In genomic region chr10:74006269-74006668, GRCh38 we compare ENCODE assay signal across 18 cellular contexts. TPM values are rescaled to one million over a fixed set of nuclear protein-coding genes. Genes with fewer than 3 reads are reported as not detected.
DNase-seq lines count a peak whose midpoint lies in the region; ATAC-seq and TF ChIP-seq lines count a peak whose summit lies in the region.
"Had no signal": no experiment of that assay in that cellular context is flagged by ENCODE, and none has a peak within 500 bp of the region (broad histone marks: within the 10 kb centered on the region; RNA-seq: fewer than 3 reads in every experiment).

No MANE protein-coding gene starts in this region.

- peaks cover 81% of the 10 kb centered on the region for H3F3A ChIP-seq in SK-N-SH (replicated peaks; ENCODE audit: insufficient read depth)
- peaks cover 46% of the 10 kb centered on the region for H3F3A ChIP-seq in smooth muscle cell (ENCODE audit: low read depth)

- ATAC-seq in SK-N-SH treated with all-trans-retinoic acid at 6 μM for 48 hours (no peak), left lobe of liver (peak; percentile 82)
- ATAC-seq: CD8-positive, alpha-beta T cell had no signal

- TF ChIP-seq EP300 in SK-N-SH (IDR thresholded peaks at IDR 0.05; ENCODE audit: borderline replicate concordance in 1 of 2, low read depth in 1 of 2, low read length in 1 of 2) = no peak

- H3K4me1 Mint-ChIP-seq in activated naive CD4-positive, alpha-beta T cell treated with anti-CD3 and anti-CD28 coated beads for 36 hours (ENCODE audit: low read depth) = peaks cover 22% of the 10 kb centered on the region

- H3K9ac ChIP-seq in SK-N-SH (no peak overlapping the region), smooth muscle cell (ENCODE audit: low read depth) (no peak overlapping the region)

- H3K27ac ChIP-seq in SK-N-SH (ENCODE audit: low read depth in 2 of 2, low read length in 1 of 2) (peak overlapping the region; percentile 12 to 93; a peak in 1 of 4 replicates), OCI-LY7 (ENCODE audit: low read depth, low read length, poor library complexity, severe bottlenecking) (peak overlapping the region; percentile 38), smooth muscle cell (ENCODE audit: low read depth) (peak overlapping the region; percentile 14)
- H3K27ac ChIP-seq: 22Rv1, PC-9 had no signal

- H3K36me3 ChIP-seq in SK-N-SH (replicated peaks in 1 of 2; ENCODE audit: control insufficient read depth in 1 of 2, insufficient read depth in 2 of 2, low read length in 1 of 2) (peaks cover 2 to 38% of the 10 kb centered on the region in 2 experiments), OCI-LY7 (ENCODE audit: insufficient read depth, low read length) (no peaks in the 10 kb centered on the region), smooth muscle cell (ENCODE audit: low read depth) (no peaks in the 10 kb centered on the region)
- H3K36me3 ChIP-seq: BE2C had no signal

- TF ChIP-seq CTCF in SK-N-SH (IDR thresholded peaks at IDR 0.05) (no peak), OCI-LY7 (conservative IDR thresholded peaks at IDR 0.05; ENCODE audit: low read length) (no peak), smooth muscle cell (IDR thresholded peaks at IDR 0.05; ENCODE audit: borderline replicate concordance, insufficient read depth, poor library complexity, severe bottlenecking) (no peak)

- WGBS in SK-N-SH (ENCODE audit: low lambda C conversion rate) = 94% methylated on average over 1 of the region's 1 CpG
- WGBS in smooth muscle cell (ENCODE audit: low lambda C conversion rate) = 92% methylated on average over 1 of the region's 1 CpG

- H3K79me2 ChIP-seq in SK-N-SH (ENCODE audit: insufficient read depth) (peaks cover 97% of the 10 kb centered on the region), OCI-LY7 (ENCODE audit: insufficient read depth, low read depth, low read length) (peaks cover 57% of the 10 kb centered on the region), smooth muscle cell (ENCODE audit: low read depth) (peaks cover 100% of the 10 kb centered on the region)

- CTCF ChIA-PET in SK-N-SH (lab: Yijun Ruan, JAX) = interaction anchor here (0.9 kb wide), 1 partner anchor 109 kb away, joined by 3 read pairs; no protein-coding TSS in a partner anchor
- CTCF ChIA-PET in OCI-LY7 (lab: Charles Lee; ENCODE audit: unreplicated experiment) = interaction anchor here (1.2 kb wide), 1 partner anchor 11 kb away, joined by 4 read pairs; no protein-coding TSS in a partner anchor
- CTCF ChIA-PET in activated naive CD4-positive, alpha-beta T cell treated with anti-CD3 and anti-CD28 coated beads for 36 hours (lab: Charles Lee) = no interaction called here

- no peaks in the 10 kb centered on the region for H3K27me3 Mint-ChIP-seq in activated naive CD4-positive, alpha-beta T cell treated with anti-CD3 and anti-CD28 coated beads for 36 hours (ENCODE audit: low read depth)

- BruUV-seq in OCI-LY7 (replicated peaks; lab: Mats Ljungman, UMichigan) = no TSS peak

- POLR2A ChIA-PET in SK-N-SH (lab: Yijun Ruan, JAX) = no interaction called here
- POLR2A ChIA-PET in OCI-LY7 (lab: Charles Lee) = interaction anchor here (0.6 to 1.0 kb wide), 2 partner anchors 11 to 175 kb away, joined by 3 to 7 read pairs; no protein-coding TSS in a partner anchor

- intact Hi-C loops in OCI-LY7 (cut with micrococcal nuclease; ENCODE audit: unreplicated experiment) = no loop called here
- intact Hi-C loops in activated naive CD4-positive, alpha-beta T cell treated with anti-CD3 and anti-CD28 coated beads for 36 hours (cut with micrococcal nuclease) = no loop called here

- no peaks in the 10 kb centered on the region for H3K9me3 Mint-ChIP-seq in activated naive CD4-positive, alpha-beta T cell treated with anti-CD3 and anti-CD28 coated beads for 36 hours
- H3K9me3 Mint-ChIP-seq: CD8-positive, alpha-beta T cell; H9 had no signal

- DNase-seq in SK-N-SH = no peak
- no peak for DNase-seq in OCI-LY7 (ENCODE audit: low spot score)
- DNase-seq in left lobe of liver (ENCODE audit: low spot score) = no peak
- no peak for DNase-seq in smooth muscle cell (lab: John Stamatoyannopoulos, UW; ENCODE audit: unreplicated experiment)
- no peak for DNase-seq in activated naive CD4-positive, alpha-beta T cell treated with anti-CD3 and anti-CD28 coated beads for 36 hours
- DNase-seq in activated CD8-positive, alpha-beta memory T cell treated with anti-CD3 and anti-CD28 coated beads for 24 hours = no peak
- no peak for DNase-seq in activated CD4-positive, alpha-beta T cell treated with anti-CD3 and anti-CD28 coated beads for 48 hours
- DNase-seq: BE2C; CD8-positive, alpha-beta T cell; H9; KG1; NCI-H1436; NCI-H2081; NCI-H510A treated with DMSO at 0.1 percent for 48 hours; NCI-H82; PC-9 had no signal

- peaks cover 88% of the 10 kb centered on the region for H4K20me1 ChIP-seq in SK-N-SH (ENCODE audit: insufficient read depth)
- H4K20me1 ChIP-seq in OCI-LY7 (ENCODE audit: insufficient read depth, low read length) = no peaks in the 10 kb centered on the region
- peaks cover 100% of the 10 kb centered on the region for H4K20me1 ChIP-seq in smooth muscle cell (ENCODE audit: low read depth)

- TF ChIP-seq RAD21 in SK-N-SH (IDR thresholded peaks at IDR 0.05; ENCODE audit: low read length) = no peak

- H3K4me1 ChIP-seq in SK-N-SH (ENCODE audit: control insufficient read depth in 1 of 2, insufficient read depth in 2 of 2, low read depth in 1 of 2, low read length in 1 of 2) = peaks cover 0 to 76% of the 10 kb centered on the region in 2 experiments
- peaks cover 83% of the 10 kb centered on the region for H3K4me1 ChIP-seq in OCI-LY7 (ENCODE audit: insufficient read depth, low read length, poor library complexity, severe bottlenecking)
- H3K4me1 ChIP-seq in smooth muscle cell (ENCODE audit: low read depth) = peaks cover 24% of the 10 kb centered on the region

- H3K9me2 ChIP-seq in SK-N-SH (no peaks in the 10 kb centered on the region), OCI-LY7 (ENCODE audit: insufficient read depth, low read length) (no peaks in the 10 kb centered on the region)

- H3K4me3 ChIP-seq in SK-N-SH (ENCODE audit: low read depth in 2 of 2, low read length in 1 of 2) (no peak overlapping the region), OCI-LY7 (ENCODE audit: low read depth, low read length, poor library complexity, severe bottlenecking) (no peak overlapping the region), smooth muscle cell (no peak overlapping the region)
- H3K4me3 ChIP-seq: PC-9 had no signal

- no peak overlapping the region for H3K27ac Mint-ChIP-seq in activated naive CD4-positive, alpha-beta T cell treated with anti-CD3 and anti-CD28 coated beads for 36 hours
- H3K27ac Mint-ChIP-seq: CD8-positive, alpha-beta T cell; H9 had no signal

- H2AFZ ChIP-seq in SK-N-SH (ENCODE audit: low read depth) (no peak overlapping the region), OCI-LY7 (ENCODE audit: low read length) (no peak overlapping the region), smooth muscle cell (ENCODE audit: low read depth) (no peak overlapping the region)
- H2AFZ ChIP-seq: PC-9 had no signal

- no peak overlapping the region for H3K4me3 Mint-ChIP-seq in activated naive CD4-positive, alpha-beta T cell treated with anti-CD3 and anti-CD28 coated beads for 36 hours
- H3K4me3 Mint-ChIP-seq: CD8-positive, alpha-beta T cell; H9 had no signal

- H3K4me2 ChIP-seq in SK-N-SH (no peak overlapping the region), OCI-LY7 (ENCODE audit: low read length) (peak overlapping the region; percentile 18), smooth muscle cell (peak overlapping the region; percentile 1)
- H3K4me2 ChIP-seq: PC-9 had no signal

- no peaks in the 10 kb centered on the region for H3K9me3 ChIP-seq in SK-N-SH
- H3K9me3 ChIP-seq in OCI-LY7 (ENCODE audit: low read length) = no peaks in the 10 kb centered on the region
- H3K9me3 ChIP-seq in smooth muscle cell (replicated peaks; ENCODE audit: low read depth) = no peaks in the 10 kb centered on the region
- H3K9me3 ChIP-seq: BE2C had no signal

- H3K36me3 Mint-ChIP-seq in activated naive CD4-positive, alpha-beta T cell treated with anti-CD3 and anti-CD28 coated beads for 36 hours (ENCODE audit: low read depth) = no peaks in the 10 kb centered on the region
- H3K36me3 Mint-ChIP-seq: CD8-positive, alpha-beta T cell had no signal

- H3K27me3 ChIP-seq in SK-N-SH (ENCODE audit: insufficient read depth) (no peaks in the 10 kb centered on the region), smooth muscle cell (ENCODE audit: low read depth) (no peaks in the 10 kb centered on the region)
- H3K27me3 ChIP-seq: BE2C had no signal

TF ChIP-seq in SK-N-SH, 30 proteins besides CTCF, POLR2A, EP300 and RAD21 (continues in another document):
- TF ChIP-seq EZH2phosphoT487 (IDR thresholded peaks at IDR 0.05; ENCODE audit: borderline replicate concordance, low read depth) = no peak
- no peak for TF ChIP-seq TCF12 (IDR thresholded peaks at IDR 0.05)

TF ChIP-seq in SK-N-SH treated with all-trans-retinoic acid at 6 μM for 48 hours, 23 proteins besides CTCF, POLR2A, EP300 and RAD21 (continues in another document):
- no peak for TF ChIP-seq TCF4 (CRISPR knock-in tag; IDR thresholded peaks at IDR 0.05; ENCODE audit: borderline replicate concordance)
- TF ChIP-seq ESRRG (CRISPR knock-in tag; IDR thresholded peaks at IDR 0.05) = no peak
- no peak for TF ChIP-seq ARNTL (CRISPR knock-in tag; IDR thresholded peaks at IDR 0.05; ENCODE audit: borderline replicate concordance, low read depth)
- no peak for TF ChIP-seq TOX (CRISPR knock-in tag; IDR thresholded peaks at IDR 0.05; ENCODE audit: borderline replicate concordance)
- TF ChIP-seq ZNF70 (CRISPR knock-in tag; IDR thresholded peaks at IDR 0.05) = no peak
- TF ChIP-seq, protein P1, sequence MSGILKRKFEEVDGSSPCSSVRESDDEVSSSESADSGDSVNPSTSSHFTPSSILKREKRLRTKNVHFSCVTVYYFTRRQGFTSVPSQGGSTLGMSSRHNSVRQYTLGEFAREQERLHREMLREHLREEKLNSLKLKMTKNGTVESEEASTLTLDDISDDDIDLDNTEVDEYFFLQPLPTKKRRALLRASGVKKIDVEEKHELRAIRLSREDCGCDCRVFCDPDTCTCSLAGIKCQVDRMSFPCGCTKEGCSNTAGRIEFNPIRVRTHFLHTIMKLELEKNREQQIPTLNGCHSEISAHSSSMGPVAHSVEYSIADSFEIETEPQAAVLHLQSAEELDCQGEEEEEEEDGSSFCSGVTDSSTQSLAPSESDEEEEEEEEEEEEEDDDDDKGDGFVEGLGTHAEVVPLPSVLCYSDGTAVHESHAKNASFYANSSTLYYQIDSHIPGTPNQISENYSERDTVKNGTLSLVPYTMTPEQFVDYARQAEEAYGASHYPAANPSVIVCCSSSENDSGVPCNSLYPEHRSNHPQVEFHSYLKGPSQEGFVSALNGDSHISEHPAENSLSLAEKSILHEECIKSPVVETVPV (CRISPR knock-in tag; IDR thresholded peaks at IDR 0.05) = no peak

RNA-seq across cellular contexts. Expression of gene VCL, which starts 8.4 kb away (rescaled TPM):
- 147 and 190 TPM in 2 replicates for polyA plus RNA-seq in SK-N-SH (2012; rRNA removed)
- 125 and 144 TPM in 2 replicates for polyA plus RNA-seq in SK-N-SH (2012; cell fraction: cytosol; rRNA removed)
- 170 and 281 TPM in 2 replicates for polyA plus RNA-seq in SK-N-SH (2012; cell fraction: nucleus; rRNA removed)
- 19.1 and 24.9 TPM in 2 replicates for total RNA-seq in OCI-LY7 (2014; rRNA removed; shearing (Covaris generic))
- 55.5 and 64.5 TPM in 2 replicates for total RNA-seq in OCI-LY7 (2022)
- 14.5 TPM for total RNA-seq in left lobe of liver
- total RNA-seq in smooth muscle cell = 187 and 190 TPM in 2 replicates
- 128 TPM in 2 replicates for polyA plus RNA-seq in smooth muscle cell
- total RNA-seq in activated naive CD4-positive, alpha-beta T cell treated with anti-CD3 and anti-CD28 coated beads for 36 hours = 10 to 100 TPM; 13.4 to 14.4 TPM
